Comparison of ENCODE assay signal across 3 cellular contexts in genomic region chr22:30064172-30064571, GRCh38.
TF ChIP-seq lines count a peak whose summit lies in the region.

No MANE protein-coding gene starts in this region.

TF ChIP-seq in SK-N-SH treated with all-trans-retinoic acid at 6 μM for 48 hours, 23 proteins besides CTCF, POLR2A, EP300 and RAD21 (continued from another document):
- TF ChIP-seq ARNTL (CRISPR knock-in tag; IDR thresholded peaks at IDR 0.05; ENCODE audit: borderline replicate concordance, low read depth): no peak

TF ChIP-seq in SK-N-SH, 30 proteins besides CTCF, POLR2A, EP300 and RAD21 (continued from another document):
- TF ChIP-seq TAF1 (IDR thresholded peaks at IDR 0.05; ENCODE audit: borderline replicate concordance, low read depth, low read length): no peak
- no peak for TF ChIP-seq TEAD4 (IDR thresholded peaks at IDR 0.05; ENCODE audit: borderline replicate concordance, insufficient read depth)
- TF ChIP-seq, protein P1, sequence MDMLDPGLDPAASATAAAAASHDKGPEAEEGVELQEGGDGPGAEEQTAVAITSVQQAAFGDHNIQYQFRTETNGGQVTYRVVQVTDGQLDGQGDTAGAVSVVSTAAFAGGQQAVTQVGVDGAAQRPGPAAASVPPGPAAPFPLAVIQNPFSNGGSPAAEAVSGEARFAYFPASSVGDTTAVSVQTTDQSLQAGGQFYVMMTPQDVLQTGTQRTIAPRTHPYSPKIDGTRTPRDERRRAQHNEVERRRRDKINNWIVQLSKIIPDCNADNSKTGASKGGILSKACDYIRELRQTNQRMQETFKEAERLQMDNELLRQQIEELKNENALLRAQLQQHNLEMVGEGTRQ (IDR thresholded peaks at IDR 0.05; ENCODE audit: borderline replicate concordance, low read depth, low read length): no peak
- no peak for TF ChIP-seq NFIC (IDR thresholded peaks at IDR 0.05; ENCODE audit: borderline replicate concordance)
- no peak for TF ChIP-seq SMC3 (IDR thresholded peaks at IDR 0.05; ENCODE audit: low read depth, low read length)
- TF ChIP-seq FOXM1 (IDR thresholded peaks at IDR 0.05; ENCODE audit: low read depth): no peak
- TF ChIP-seq EZH2phosphoT487 (IDR thresholded peaks at IDR 0.05; ENCODE audit: borderline replicate concordance, low read depth): no peak
- no peak for TF ChIP-seq USF1 (IDR thresholded peaks at IDR 0.05; ENCODE audit: borderline replicate concordance, low read depth)

TF ChIP-seq in K562, 482 proteins besides CTCF, POLR2A, EP300 and RAD21 (continued from another document):
- TF ChIP-seq, protein P2, sequence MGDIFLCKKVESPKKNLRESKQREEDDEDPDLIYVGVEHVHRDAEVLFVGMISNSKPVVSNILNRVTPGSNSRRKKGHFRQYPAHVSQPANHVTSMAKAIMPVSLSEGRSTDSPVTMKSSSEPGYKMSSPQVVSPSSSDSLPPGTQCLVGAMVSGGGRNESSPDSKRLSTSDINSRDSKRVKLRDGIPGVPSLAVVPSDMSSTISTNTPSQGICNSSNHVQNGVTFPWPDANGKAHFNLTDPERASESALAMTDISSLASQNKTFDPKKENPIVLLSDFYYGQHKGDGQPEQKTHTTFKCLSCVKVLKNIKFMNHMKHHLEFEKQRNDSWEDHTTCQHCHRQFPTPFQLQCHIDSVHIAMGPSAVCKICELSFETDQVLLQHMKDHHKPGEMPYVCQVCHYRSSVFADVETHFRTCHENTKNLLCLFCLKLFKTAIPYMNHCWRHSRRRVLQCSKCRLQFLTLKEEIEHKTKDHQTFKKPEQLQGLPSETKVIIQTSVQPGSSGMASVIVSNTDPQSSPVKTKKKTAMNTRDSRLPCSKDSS (IDR thresholded peaks at IDR 0.05; ENCODE audit: low read depth, partially characterized antibody): peak; percentile 32
- TF ChIP-seq CBX3 (IDR thresholded peaks at IDR 0.05; ENCODE audit: borderline replicate concordance in 1 of 2, low read length in 2 of 2) (0 out of 3 replicates have a peak, but pooled peaks of 1 of the 2 experiments have one; percentile 46), C11orf30 (IDR thresholded peaks at IDR 0.05; ENCODE audit: low read depth) (no peak), POLR2B (IDR thresholded peaks at IDR 0.05; ENCODE audit: low read depth, partially characterized antibody) (no peak)
